Comparison of ENCODE assay signal across 16 cellular contexts in genomic region chr19:18363787-18364186, GRCh38. TPM values are rescaled to one million over a fixed set of nuclear protein-coding genes. Genes with fewer than 3 reads are reported as not detected.
DNase-seq lines count a peak whose midpoint lies in the region; ATAC-seq and TF ChIP-seq lines count a peak whose summit lies in the region.
"Had no signal": no experiment of that assay in that cellular context is flagged by ENCODE, and none has a peak within 500 bp of the region (broad histone marks: within the 10 kb centered on the region; RNA-seq: fewer than 3 reads in every experiment).

No MANE protein-coding gene starts in this region.

- no peaks in the 10 kb centered on the region for H3K27me3 Mint-ChIP-seq in endothelial cell (ENCODE audit: unreplicated experiment)

- intact Hi-C loops in PC-9 (cut with micrococcal nuclease; ENCODE audit: unreplicated experiment), result loop anchor here (2.0 kb wide), 1 partner anchor 17 kb away; no protein-coding TSS in a partner anchor

- peak overlapping the region; percentile 70; the same call in 1 of the 2 replicates for H3K4me2 ChIP-seq in PC-9
- H3K4me2 ChIP-seq in trophoblast cell (ENCODE audit: low read length), result no peak overlapping the region

- H3K27me3 ChIP-seq in PC-9 (ENCODE audit: insufficient read depth, low read depth) (no peaks in the 10 kb centered on the region), trophoblast cell (ENCODE audit: insufficient read depth, low read length) (no peaks in the 10 kb centered on the region)

- peaks cover 50% of the 10 kb centered on the region for H3K4me1 ChIP-seq in PC-9 (replicated peaks; ENCODE audit: insufficient read depth)
- H3K4me1 ChIP-seq in trophoblast cell (ENCODE audit: control insufficient read depth in 1 of 2, insufficient read depth in 2 of 2, low read length in 2 of 2), result peaks cover 22 to 25% of the 10 kb centered on the region in 2 experiments

- no peak overlapping the region for H3K23ac ChIP-seq in trophoblast cell (ENCODE audit: low read length)

- no CpG with 5 or more reads among the region's 6 CpGs for WGBS in trophoblast cell (ENCODE audit: extremely low coverage, insufficient coverage, insufficient read length)

- no peak overlapping the region for H3K4me3 ChIP-seq in PC-9
- H3K4me3 ChIP-seq in trophoblast cell (ENCODE audit: low read depth, low read length), result no peak overlapping the region

- peaks cover 34% of the 10 kb centered on the region for H3K79me1 ChIP-seq in trophoblast cell (ENCODE audit: low read length)

- no peak overlapping the region for H3K18ac ChIP-seq in trophoblast cell (ENCODE audit: low read length)

- no peak for DNase-seq in PC-9
- DNase-seq in endothelial cell (ENCODE audit: low spot score), result no peak
- no peak for DNase-seq in trophoblast cell
- no peak for DNase-seq in globus pallidus (ENCODE audit: low spot score)
- DNase-seq: activated CD8-positive, alpha-beta T cell treated with anti-CD3 and anti-CD28 coated beads, Interleukin-2, amount 10 ng/mL, durations not matched to agents 7 days and 5 days; anterior cingulate cortex; DMS153; islet precursor cell; SHP77; stimulated activated CD4-positive, alpha-beta T cell treated with anti-CD3 and anti-CD28 coated beads, Interleukin-4, amount 100 ng/mL, for 1 hour had no signal

- peak overlapping the region; percentile 100 for H4K91ac ChIP-seq in trophoblast cell (ENCODE audit: low read depth, low read length)

- H3K4ac ChIP-seq in trophoblast cell (ENCODE audit: low read depth, low read length), result peak overlapping the region; percentile 36

- H2BK120ac ChIP-seq in trophoblast cell (ENCODE audit: insufficient read depth, low read length, poor library complexity), result peak overlapping the region; percentile 1

- no peak for ATAC-seq in GM19452 (IDR thresholded peaks at IDR 0.05; ENCODE audit: unreplicated experiment)
- no peak for ATAC-seq in HG02885 (IDR thresholded peaks at IDR 0.05; ENCODE audit: poor library complexity, unreplicated experiment)
- no peak for ATAC-seq in HG03135 (IDR thresholded peaks at IDR 0.05; ENCODE audit: unreplicated experiment)
- ATAC-seq: activated CD8-positive, alpha-beta T cell treated with anti-CD3 and anti-CD28 coated beads, Interleukin-2, amount 10 ng/mL, durations not matched to agents 7 days and 5 days had no signal

- peak overlapping the region; percentile 20 for H2BK12ac ChIP-seq in trophoblast cell (ENCODE audit: low read length)

- no peaks in the 10 kb centered on the region for H3K9me3 Mint-ChIP-seq in endothelial cell (ENCODE audit: unreplicated experiment)
- H3K9me3 Mint-ChIP-seq: activated T-helper 2 cell treated with anti-CD3 and anti-CD28 coated beads, Interferon-gamma antibody, Interleukin-2, Interleukin-4, amounts not matched to agents 10 μg/mL and 5 μg/mL and 100 μg/mL, durations not matched to agents 14 hours and 24 hours and 36 hours had no signal

- peak overlapping the region; percentile 57 for H3K27ac Mint-ChIP-seq in endothelial cell (ENCODE audit: unreplicated experiment)
- H3K27ac Mint-ChIP-seq: activated T-helper 2 cell treated with anti-CD3 and anti-CD28 coated beads, Interferon-gamma antibody, Interleukin-2, Interleukin-4, amounts not matched to agents 10 μg/mL and 5 μg/mL and 100 μg/mL, durations not matched to agents 14 hours and 24 hours and 36 hours had no signal

- no peaks in the 10 kb centered on the region for H3K9me3 ChIP-seq in PC-9 (ENCODE audit: insufficient read depth, low read depth)
- H3K9me3 ChIP-seq in trophoblast cell (ENCODE audit: insufficient read depth, low read depth, low read length), result peaks cover 1% of the 10 kb centered on the region

- H4K12ac ChIP-seq in trophoblast cell (ENCODE audit: low read depth, low read length), result no peak overlapping the region

- CTCF ChIA-PET in PC-9 (lab: Charles Lee), result no interaction called here

- H2AK5ac ChIP-seq in trophoblast cell (ENCODE audit: low read length), result peak overlapping the region; percentile 52

- TF ChIP-seq CTCF in 22Rv1 (IDR thresholded peaks at IDR 0.05), result no peak
- no peak for TF ChIP-seq CTCF in PC-9 (conservative IDR thresholded peaks at IDR 0.05)
- no peak for TF ChIP-seq CTCF in endothelial cell (IDR thresholded peaks at IDR 0.05; ENCODE audit: unreplicated experiment)

- H4K8ac ChIP-seq in trophoblast cell (ENCODE audit: low read depth, low read length), result no peak overlapping the region

- H2AFZ ChIP-seq in PC-9 (no peak overlapping the region), trophoblast cell (ENCODE audit: insufficient read depth, low read length, poor library complexity) (no peak overlapping the region)

- no peaks in the 10 kb centered on the region for H4K20me1 ChIP-seq in PC-9 (ENCODE audit: insufficient read depth)

- H3K36me3 ChIP-seq in PC-9 (ENCODE audit: low read depth) (0 out of 2 replicates have a peak, but pooled peaks cover 4% of the 10 kb centered on the region), trophoblast cell (ENCODE audit: control insufficient read depth in 1 of 2, insufficient read depth in 2 of 2, low read length in 2 of 2) (peaks cover 0 to 2% of the 10 kb centered on the region in 2 experiments)

- peaks cover 13% of the 10 kb centered on the region for H3K4me1 Mint-ChIP-seq in endothelial cell (ENCODE audit: unreplicated experiment)

- POLR2A ChIA-PET in PC-9 (lab: Charles Lee; ENCODE audit: unreplicated experiment), result no interaction called here

- no TSS peak for BruUV-seq in PC-9 (replicated peaks; lab: Mats Ljungman, UMichigan)

- H3K27ac ChIP-seq in 22Rv1 (peak overlapping the region; percentile 80), PC-9 (peak overlapping the region; percentile 98), trophoblast cell (ENCODE audit: low read depth, low read length) (peak overlapping the region; percentile 2)

- H2BK5ac ChIP-seq in trophoblast cell (ENCODE audit: low read depth, low read length, poor library complexity), result peak overlapping the region; percentile 1

- H3K79me2 ChIP-seq in PC-9 (ENCODE audit: low read depth), result no peaks in the 10 kb centered on the region
- H3K79me2 ChIP-seq in trophoblast cell (ENCODE audit: control insufficient read depth, insufficient read depth, low read length, poor library complexity), result peaks cover 3% of the 10 kb centered on the region

- H3K4me3 Mint-ChIP-seq in endothelial cell (ENCODE audit: unreplicated experiment), result no peak overlapping the region
- H3K4me3 Mint-ChIP-seq: activated CD8-positive, alpha-beta T cell treated with anti-CD3 and anti-CD28 coated beads, Interleukin-2, amount 10 ng/mL, durations not matched to agents 7 days and 5 days had no signal

- H3K9me2 ChIP-seq in PC-9 (ENCODE audit: insufficient read depth), result no peaks in the 10 kb centered on the region

- peaks cover 22% of the 10 kb centered on the region for H3K36me3 Mint-ChIP-seq in endothelial cell (ENCODE audit: low read depth, unreplicated experiment)

- peaks cover 52% of the 10 kb centered on the region for H3F3A ChIP-seq in PC-9 (ENCODE audit: insufficient read depth, low read depth)

- no peak overlapping the region for H3K9ac ChIP-seq in trophoblast cell (ENCODE audit: low read length)

- H3K14ac ChIP-seq in trophoblast cell (ENCODE audit: low read length), result no peak overlapping the region

RNA-seq across cellular contexts. Expression of gene GDF15, which starts 22.2 kb away (rescaled TPM):
- total RNA-seq in PC-9 (2021) (15.1 and 17.2 TPM in 2 replicates), endothelial cell (ENCODE audit: unreplicated experiment) (1.3 TPM)
- polyA plus RNA-seq in trophoblast cell (2013), result 182 and 198 TPM in 2 replicates
- total RNA-seq: activated CD8-positive, alpha-beta T cell treated with anti-CD3 and anti-CD28 coated beads, Interleukin-2, amount 10 ng/mL, durations not matched to agents 7 days and 5 days; activated T-helper 2 cell treated with anti-CD3 and anti-CD28 coated beads, Interferon-gamma antibody, Interleukin-2, Interleukin-4, amounts not matched to agents 10 μg/mL and 5 μg/mL and 100 μg/mL, durations not matched to agents 14 hours and 24 hours and 36 hours had no signal

RNA-seq across cellular contexts. Expression of gene PGPEP1, which starts 23.4 kb away (rescaled TPM):
- total RNA-seq in PC-9 (2021), result 42.0 and 53.6 TPM in 2 replicates
- 32.1 TPM for total RNA-seq in endothelial cell (ENCODE audit: unreplicated experiment)
- polyA plus RNA-seq in trophoblast cell (2013), result 46.5 and 56.5 TPM in 2 replicates

RNA-seq across cellular contexts. Expression of gene LRRC25, which starts 33.6 kb away (rescaled TPM):
- total RNA-seq in PC-9 (2021), result not detected in 2 replicates
- total RNA-seq in endothelial cell (ENCODE audit: unreplicated experiment), result not detected
- not detected in 2 replicates for polyA plus RNA-seq in trophoblast cell (2013)
- total RNA-seq: activated T-helper 2 cell treated with anti-CD3 and anti-CD28 coated beads, Interferon-gamma antibody, Interleukin-2, Interleukin-4, amounts not matched to agents 10 μg/mL and 5 μg/mL and 100 μg/mL, durations not matched to agents 14 hours and 24 hours and 36 hours; renal cortical epithelial cell had no signal

RNA-seq across cellular contexts. Expression of gene LSM4, which starts 40.9 kb away (rescaled TPM):
- total RNA-seq in PC-9 (2021) (291 and 323 TPM in 2 replicates), endothelial cell (ENCODE audit: unreplicated experiment) (166 TPM)
- polyA plus RNA-seq in trophoblast cell (2013), result 216 and 223 TPM in 2 replicates

RNA-seq across cellular contexts. Expression of gene SSBP4, which starts 55.4 kb away (rescaled TPM):
- 56.6 and 65.2 TPM in 2 replicates for total RNA-seq in PC-9 (2021)
- 60.7 TPM for total RNA-seq in endothelial cell (ENCODE audit: unreplicated experiment)
- 51.1 and 52.0 TPM in 2 replicates for polyA plus RNA-seq in trophoblast cell (2013)

Comparison
In these comparisons a context has a peak if more than half of its experiments do, and no peak if none do; other contexts are left out.
1. H3K27ac ChIP-seq: peak in every context shown above with its lines; median percentile 98 in PC-9; 80 in 22Rv1; 2 in trophoblast cell.